In the genomic region with DNA sequence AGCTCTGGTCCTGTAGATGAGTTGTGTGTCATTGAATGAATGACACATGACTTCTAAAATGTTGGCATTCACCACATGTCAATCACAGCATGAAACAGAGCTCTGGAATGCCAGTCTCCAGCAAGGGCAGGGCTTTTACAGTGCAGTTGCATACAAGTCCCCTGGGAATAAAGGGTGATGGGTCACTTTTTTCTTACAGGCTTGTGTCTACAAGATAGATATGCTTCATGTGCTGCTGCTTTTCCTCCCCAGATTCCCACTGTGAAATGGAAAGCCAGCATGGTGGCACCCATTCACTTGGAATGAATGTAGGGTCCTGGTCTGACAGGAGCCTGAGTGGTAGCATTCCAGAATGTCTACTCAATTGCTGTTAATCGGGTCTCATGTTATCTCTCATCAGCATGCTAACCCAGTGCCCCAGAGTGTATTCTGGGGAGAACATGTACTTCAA, we compare ENCODE assay signal across 13 cellular contexts.
DNase-seq lines count a peak whose midpoint lies in the region; ATAC-seq and TF ChIP-seq lines count a peak whose summit lies in the region.
"Had no signal": no experiment of that assay in that cellular context is flagged by ENCODE, and none has a peak within 500 bp of the region (broad histone marks: within the 10 kb centered on the region; RNA-seq: fewer than 3 reads in every experiment).

No MANE protein-coding gene starts in this region.

- H3K27ac ChIP-seq in gastroesophageal sphincter (no peak overlapping the region), right lobe of liver (no peak overlapping the region)
- H3K27ac ChIP-seq: ovary, suprapubic skin had no signal

- 67 to 88% methylated on average over 1 of the region's 1 CpG for WGBS in gastroesophageal sphincter (ENCODE audit: low coverage in 1 of 2), 2 donors
- WGBS in right lobe of liver (ENCODE audit: insufficient coverage, low coverage, low lambda C conversion rate, missing lambda C conversion rate): 33% methylated on average over 1 of the region's 1 CpG

- no peak for TF ChIP-seq EP300 in gastroesophageal sphincter (IDR thresholded peaks at IDR 0.05)

- peak; percentile 87 for ATAC-seq in esophagus mucosa
- ATAC-seq in gastroesophageal sphincter: no peak
- ATAC-seq in HG02973 (IDR thresholded peaks at IDR 0.05; ENCODE audit: unreplicated experiment): no peak
- ATAC-seq in right lobe of liver: no peak
- ATAC-seq: activated naive CD8-positive, alpha-beta T cell treated with anti-CD3 and anti-CD28 coated beads, Interleukin-2, amount 50 U/mL, for 24 hours; left colon had no signal

- H3K36me3 ChIP-seq in gastroesophageal sphincter (no peaks in the 10 kb centered on the region), right lobe of liver (no peaks in the 10 kb centered on the region)
- H3K36me3 ChIP-seq: ovary, suprapubic skin had no signal

- TF ChIP-seq POLR2A in gastroesophageal sphincter (IDR thresholded peaks at IDR 0.05): no peak
- no peak for TF ChIP-seq POLR2A in right lobe of liver (IDR thresholded peaks at IDR 0.05)

- DNase-seq in H4 (ENCODE audit: low spot score) (peak; percentile 42), RKO (ENCODE audit: low spot score) (peak; percentile 41), renal cortical epithelial cell (ENCODE audit: low read depth) (peak; percentile 75), NCI-H146 treated with DMSO at 0.1 percent for 48 hours (lab: John Stamatoyannopoulos, UW; ENCODE audit: unreplicated experiment) (no peak), right lobe of liver (no peak)
- DNase-seq: activated naive CD8-positive, alpha-beta T cell treated with anti-CD3 and anti-CD28 coated beads, Interleukin-2, amount 50 U/mL, for 24 hours; erythroblast; left colon; ovary had no signal

- H3K27me3 ChIP-seq in gastroesophageal sphincter (no peaks in the 10 kb centered on the region), right lobe of liver (no peaks in the 10 kb centered on the region)
- H3K27me3 ChIP-seq: ovary, suprapubic skin had no signal

- H3K4me3 ChIP-seq in gastroesophageal sphincter (no peak overlapping the region), right lobe of liver (no peak overlapping the region)
- H3K4me3 ChIP-seq: ovary, suprapubic skin had no signal

- no peak for TF ChIP-seq CTCF in gastroesophageal sphincter (IDR thresholded peaks at IDR 0.05)
- no peak for TF ChIP-seq CTCF in right lobe of liver (IDR thresholded peaks at IDR 0.05)

- no peaks in the 10 kb centered on the region for H3K4me1 ChIP-seq in gastroesophageal sphincter
- H3K4me1 ChIP-seq in right lobe of liver: no peaks in the 10 kb centered on the region

- H3K9me3 ChIP-seq in gastroesophageal sphincter: no peaks in the 10 kb centered on the region
- H3K9me3 ChIP-seq in right lobe of liver: no peaks in the 10 kb centered on the region
- H3K9me3 ChIP-seq: ovary, suprapubic skin had no signal

- intact Hi-C loops in right lobe of liver (cut with DNase I): no loop called here

Comparison
In these comparisons a context has a peak if more than half of its experiments do, and no peak if none do; other contexts are left out.
1. DNase-seq: peak in H4 (single experiment), RKO (single experiment) and renal cortical epithelial cell (single experiment); none in NCI-H146 treated with DMSO at 0.1 percent for 48 hours (single experiment) and right lobe of liver (0 of 3).